19 cellular contexts compared by ENCODE assay signal in the genomic region with DNA sequence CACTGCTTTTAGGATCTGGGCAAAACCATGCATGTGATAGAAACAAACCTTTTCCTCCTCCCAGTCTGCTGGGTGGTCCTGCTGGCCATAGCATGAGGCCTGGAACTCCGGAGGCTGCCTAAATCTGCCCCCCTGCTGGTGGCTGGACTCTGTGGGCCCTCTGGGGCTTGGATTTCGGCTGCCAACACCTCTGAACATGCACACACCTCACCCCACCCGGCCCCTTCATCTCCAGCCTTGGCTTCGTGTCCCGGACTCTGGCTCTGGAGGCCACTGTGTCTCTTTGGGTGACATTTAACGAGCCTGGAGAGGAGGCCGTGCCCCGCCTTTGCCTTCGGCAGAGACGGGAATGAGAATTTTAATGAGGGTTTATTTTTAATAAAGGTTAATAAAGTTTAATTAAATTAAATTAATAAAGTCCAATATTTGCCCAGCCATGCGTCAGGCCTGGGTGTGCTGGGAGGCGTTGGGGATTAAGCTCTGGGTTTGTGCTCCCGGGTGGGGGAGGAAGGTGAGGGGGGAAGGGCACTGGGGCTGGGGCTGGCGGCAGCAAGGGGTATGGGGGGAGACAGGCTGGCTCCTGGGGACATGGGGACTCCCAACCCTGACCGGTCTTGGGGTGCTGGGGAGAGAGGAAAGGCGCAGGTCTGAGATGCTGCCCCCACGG.
DNase-seq lines count a peak whose midpoint lies in the region; ATAC-seq and TF ChIP-seq lines count a peak whose summit lies in the region.
"Had no signal": no experiment of that assay in that cellular context is flagged by ENCODE, and none has a peak within 500 bp of the region (broad histone marks: within the 10 kb centered on the region; RNA-seq: fewer than 3 reads in every experiment).

No MANE protein-coding gene starts in this region.

- DNase-seq in natural killer cell treated with Interleukin-12 subunit alpha and Interleukin-12 subunit beta and Interleukin-15 and Interleukin-18, amount 100 ng/mL, for 72 hours (ENCODE audit: low spot score): peak; percentile 22
- DNase-seq in natural killer cell (no peak), chondrocyte (ENCODE audit: low spot score) (peak; percentile 44), osteoblast (ENCODE audit: insufficient read length, low spot score, missing footprints) (peak; percentile 27), AG20443 (ENCODE audit: low spot score) (no peak)
- no peak for DNase-seq in activated T-cell treated with anti-CD3 and anti-CD28 coated beads, Interleukin-2, amount 50 U/mL, for 4 hours
- DNase-seq: Calu3; CD8-positive, alpha-beta T cell; GOT3; IMR-90; NCI-H1105; NCI-H2029 treated with DMSO at 0.1 percent for 48 hours; NCI-H226; NCI-H510A treated with DMSO at 0.1 percent for 48 hours; NCI-H748 treated with DMSO at 0.1 percent for 48 hours; OCI-M1; SW 1271 had no signal

- no peaks in the 10 kb centered on the region for H3K4me1 Mint-ChIP-seq in natural killer cell treated with Interleukin-12 subunit alpha and Interleukin-12 subunit beta and Interleukin-15 and Interleukin-18, amount 100 ng/mL, for 72 hours (ENCODE audit: low read depth in 2 of 2)
- H3K4me1 Mint-ChIP-seq in natural killer cell (no peaks in the 10 kb centered on the region), chondrocyte (ENCODE audit: low read depth) (no peaks in the 10 kb centered on the region)
- H3K4me1 Mint-ChIP-seq in activated T-cell treated with anti-CD3 and anti-CD28 coated beads, Interleukin-2, amount 50 U/mL, for 4 hours (ENCODE audit: low read depth): no peaks in the 10 kb centered on the region

- no peak overlapping the region for H3K4me3 ChIP-seq in osteoblast (ENCODE audit: insufficient read depth, low read length)
- H3K4me3 ChIP-seq: BLaER1 treated with 17β-estradiol and CSF1 and Interleukin-3, amounts not matched to agents 10 nM and 100 nM had no signal

- peaks cover 10% of the 10 kb centered on the region for H3K27me3 ChIP-seq in osteoblast (ENCODE audit: insufficient read depth, low read length)
- H3K27me3 ChIP-seq: BLaER1 treated with 17β-estradiol and CSF1 and Interleukin-3, amounts not matched to agents 10 nM and 100 nM had no signal

- H3K36me3 Mint-ChIP-seq in natural killer cell treated with Interleukin-12 subunit alpha and Interleukin-12 subunit beta and Interleukin-15 and Interleukin-18, amount 100 ng/mL, for 72 hours: no peaks in the 10 kb centered on the region
- H3K36me3 Mint-ChIP-seq in natural killer cell: no peaks in the 10 kb centered on the region
- no peaks in the 10 kb centered on the region for H3K36me3 Mint-ChIP-seq in chondrocyte (ENCODE audit: low read depth)
- H3K36me3 Mint-ChIP-seq in activated T-cell treated with anti-CD3 and anti-CD28 coated beads, Interleukin-2, amount 50 U/mL, for 4 hours (ENCODE audit: insufficient read depth): no peaks in the 10 kb centered on the region
- H3K36me3 Mint-ChIP-seq: CD8-positive, alpha-beta T cell had no signal

- H3K9me3 Mint-ChIP-seq in natural killer cell treated with Interleukin-12 subunit alpha and Interleukin-12 subunit beta and Interleukin-15 and Interleukin-18, amount 100 ng/mL, for 72 hours: no peaks in the 10 kb centered on the region
- H3K9me3 Mint-ChIP-seq in natural killer cell (no peaks in the 10 kb centered on the region), chondrocyte (ENCODE audit: low read depth) (no peaks in the 10 kb centered on the region)
- no peaks in the 10 kb centered on the region for H3K9me3 Mint-ChIP-seq in activated T-cell treated with anti-CD3 and anti-CD28 coated beads, Interleukin-2, amount 50 U/mL, for 4 hours
- H3K9me3 Mint-ChIP-seq: CD8-positive, alpha-beta T cell had no signal

- intact Hi-C loops in natural killer cell (cut with micrococcal nuclease): no loop called here

- H3K27me3 Mint-ChIP-seq in natural killer cell treated with Interleukin-12 subunit alpha and Interleukin-12 subunit beta and Interleukin-15 and Interleukin-18, amount 100 ng/mL, for 72 hours: peaks cover 0 to 4% of the 10 kb centered on the region in 2 donors
- H3K27me3 Mint-ChIP-seq in natural killer cell (ENCODE audit: low read depth in 2 of 2) (peaks cover 0 to 4% of the 10 kb centered on the region in 2 donors), chondrocyte (ENCODE audit: low read depth) (peaks cover 16% of the 10 kb centered on the region)
- H3K27me3 Mint-ChIP-seq in activated T-cell treated with anti-CD3 and anti-CD28 coated beads, Interleukin-2, amount 50 U/mL, for 4 hours (ENCODE audit: low read depth): peaks cover 2% of the 10 kb centered on the region

- no peaks in the 10 kb centered on the region for H4K20me1 ChIP-seq in osteoblast (ENCODE audit: insufficient read depth, low read length)
- H4K20me1 ChIP-seq: BLaER1 treated with 17β-estradiol and CSF1 and Interleukin-3, amounts not matched to agents 10 nM and 100 nM had no signal

- no peak overlapping the region for H3K4me3 Mint-ChIP-seq in natural killer cell treated with Interleukin-12 subunit alpha and Interleukin-12 subunit beta and Interleukin-15 and Interleukin-18, amount 100 ng/mL, for 72 hours
- H3K4me3 Mint-ChIP-seq in natural killer cell: no peak overlapping the region
- no peak overlapping the region for H3K4me3 Mint-ChIP-seq in chondrocyte (ENCODE audit: unreplicated experiment)
- no peak overlapping the region for H3K4me3 Mint-ChIP-seq in activated T-cell treated with anti-CD3 and anti-CD28 coated beads, Interleukin-2, amount 50 U/mL, for 4 hours
- H3K4me3 Mint-ChIP-seq: CD8-positive, alpha-beta T cell had no signal

- H3K27ac ChIP-seq in osteoblast (ENCODE audit: low read depth, low read length): no peak overlapping the region
- H3K27ac ChIP-seq: BLaER1 treated with 17β-estradiol and CSF1 and Interleukin-3, amounts not matched to agents 10 nM and 100 nM had no signal

- no peaks in the 10 kb centered on the region for H3K9me3 ChIP-seq in osteoblast (ENCODE audit: low read depth, low read length)
- H3K9me3 ChIP-seq: BLaER1 treated with 17β-estradiol and CSF1 and Interleukin-3, amounts not matched to agents 10 nM and 100 nM had no signal

- no peaks in the 10 kb centered on the region for H3K4me1 ChIP-seq in osteoblast (ENCODE audit: insufficient read depth, low read length)

- no peaks in the 10 kb centered on the region for H3K36me3 ChIP-seq in osteoblast (ENCODE audit: insufficient read depth, low read length)
- H3K36me3 ChIP-seq: BLaER1 treated with 17β-estradiol and CSF1 and Interleukin-3, amounts not matched to agents 10 nM and 100 nM had no signal

- TF ChIP-seq CTCF in natural killer cell (IDR thresholded peaks at IDR 0.05) (no peak), chondrocyte (IDR thresholded peaks at IDR 0.05) (no peak), osteoblast (IDR thresholded peaks at IDR 0.05; ENCODE audit: extremely low read depth, low read depth, low read length) (no peak)

- no peak for ATAC-seq in natural killer cell treated with Interleukin-12 subunit alpha and Interleukin-12 subunit beta and Interleukin-15 and Interleukin-18, amount 100 ng/mL, for 72 hours
- ATAC-seq in natural killer cell (no peak), GM21737 (IDR thresholded peaks at IDR 0.05; ENCODE audit: unreplicated experiment) (no peak)
- no peak for ATAC-seq in activated T-cell treated with anti-CD3 and anti-CD28 coated beads, Interleukin-2, amount 50 U/mL, for 4 hours
- ATAC-seq: CD8-positive, alpha-beta T cell had no signal

- H3K79me2 ChIP-seq in osteoblast (ENCODE audit: insufficient read depth, low read length): no peaks in the 10 kb centered on the region

- no peak overlapping the region for H3K4me2 ChIP-seq in osteoblast (ENCODE audit: insufficient read depth, low read length)
- H3K4me2 ChIP-seq: BLaER1 treated with 17β-estradiol and CSF1 and Interleukin-3, amounts not matched to agents 10 nM and 100 nM had no signal

- H3K27ac Mint-ChIP-seq in natural killer cell treated with Interleukin-12 subunit alpha and Interleukin-12 subunit beta and Interleukin-15 and Interleukin-18, amount 100 ng/mL, for 72 hours: no peak overlapping the region
- H3K27ac Mint-ChIP-seq in natural killer cell: no peak overlapping the region
- no peak overlapping the region for H3K27ac Mint-ChIP-seq in chondrocyte (ENCODE audit: unreplicated experiment)
- H3K27ac Mint-ChIP-seq: CD8-positive, alpha-beta T cell had no signal

- no peak overlapping the region for H2AFZ ChIP-seq in osteoblast (ENCODE audit: low read length)

Comparison
In these comparisons a context has a peak if more than half of its experiments do, and no peak if none do; other contexts are left out.
1. DNase-seq: peak in natural killer cell treated with Interleukin-12 subunit alpha and Interleukin-12 subunit beta and Interleukin-15 and Interleukin-18, amount 100 ng/mL, for 72 hours (single experiment), chondrocyte (single experiment) and osteoblast (single experiment); none in natural killer cell (single experiment), AG20443 (single experiment) and activated T-cell treated with anti-CD3 and anti-CD28 coated beads, Interleukin-2, amount 50 U/mL, for 4 hours (single experiment).